Comparison of ENCODE assay signal across 15 cellular contexts in the genomic region with DNA sequence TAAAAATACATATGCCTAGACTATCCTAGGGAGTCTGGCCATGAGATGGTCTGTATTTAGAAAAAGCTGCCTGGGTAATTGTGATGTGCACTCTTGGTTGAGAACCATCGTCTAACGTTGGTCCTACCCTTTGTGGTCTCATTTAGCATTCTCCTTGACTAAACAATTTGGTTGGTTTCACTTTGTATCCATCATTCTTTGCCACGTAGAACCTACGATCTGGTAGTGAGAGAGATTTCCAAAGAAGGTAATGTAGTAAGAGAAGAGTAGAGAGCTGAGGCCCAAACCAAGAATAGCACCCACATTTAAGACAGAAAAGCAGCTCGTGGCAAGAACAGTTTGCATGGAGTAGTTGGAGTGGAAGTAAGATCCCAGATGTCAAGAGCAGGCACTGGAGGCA.
A peak's percentile ranks its signal among the peaks of the same experiment; 100 is the strongest.
DNase-seq lines count a peak whose midpoint lies in the region; ATAC-seq and TF ChIP-seq lines count a peak whose summit lies in the region.
"Had no signal": no experiment of that assay in that cellular context is flagged by ENCODE, and none has a peak within 500 bp of the region (broad histone marks: within the 10 kb centered on the region; RNA-seq: fewer than 3 reads in every experiment).

No MANE protein-coding gene starts in this region.

- POLR2A ChIA-PET in CD4-positive, alpha-beta T cell (lab: Charles Lee), result interaction anchor here (1.4 kb wide), 1 partner anchor 10 kb away, joined by 5 read pairs; no protein-coding TSS in a partner anchor
- POLR2A ChIA-PET in T-cell (lab: Charles Lee), result interaction anchor here in 1 of 2 donors (0.6 kb wide), 1 partner anchor 141 kb away, joined by 9 read pairs; no protein-coding TSS in a partner anchor

- DNase-seq in NCI-H2171 treated with DMSO at 0.1 percent for 48 hours (lab: John Stamatoyannopoulos, UW) (peak; percentile 17), NCI-H2171 (lab: John Stamatoyannopoulos, UW) (no peak), T-cell (no peak), body of pancreas (no peak), activated gamma-delta T cell (lab: John Stamatoyannopoulos, UW) (no peak)
- DNase-seq in CD4-positive, alpha-beta T cell, result no peak
- DNase-seq in central memory CD8-positive, alpha-beta T cell (ENCODE audit: low spot score in 2 of 2), result no peak
- DNase-seq: DMS 273 treated with DMSO at 0.1 percent for 48 hours, NCI-H1436, NCI-H2081, NCI-H226, NCI-H526, OCI-M1 had no signal

- H3K9me3 Mint-ChIP-seq in CD4-positive, alpha-beta T cell, result no peaks in the 10 kb centered on the region
- no peaks in the 10 kb centered on the region for H3K9me3 Mint-ChIP-seq in T-cell
- H3K9me3 Mint-ChIP-seq in central memory CD8-positive, alpha-beta T cell, result no peaks in the 10 kb centered on the region

- no peaks in the 10 kb centered on the region for H3K27me3 ChIP-seq in CD4-positive, alpha-beta T cell (ENCODE audit: control insufficient read depth, insufficient read depth, low read length)
- H3K27me3 ChIP-seq in body of pancreas, result no peaks in the 10 kb centered on the region

- TF ChIP-seq CTCF in CD4-positive, alpha-beta T cell (IDR thresholded peaks at IDR 0.05), result no peak
- no peak for TF ChIP-seq CTCF in body of pancreas (IDR thresholded peaks at IDR 0.05)

- H3K4me1 ChIP-seq in body of pancreas, result no peaks in the 10 kb centered on the region

- H3K4me1 Mint-ChIP-seq in CD4-positive, alpha-beta T cell (ENCODE audit: low read depth), result peaks cover 23% of the 10 kb centered on the region
- H3K4me1 Mint-ChIP-seq in T-cell, result peaks cover 15 to 17% (median 16%) of the 10 kb centered on the region in 3 donors
- no peaks in the 10 kb centered on the region for H3K4me1 Mint-ChIP-seq in central memory CD8-positive, alpha-beta T cell

- H3K27me3 Mint-ChIP-seq in CD4-positive, alpha-beta T cell, result no peaks in the 10 kb centered on the region
- no peaks in the 10 kb centered on the region for H3K27me3 Mint-ChIP-seq in T-cell
- no peaks in the 10 kb centered on the region for H3K27me3 Mint-ChIP-seq in central memory CD8-positive, alpha-beta T cell

- intact Hi-C loops in CD4-positive, alpha-beta T cell (cut with DNase I, micrococcal nuclease), result no loop called here
- intact Hi-C loops in body of pancreas (cut with DNase I), result no loop called here

- no peaks in the 10 kb centered on the region for H3K9me3 ChIP-seq in CD4-positive, alpha-beta T cell (ENCODE audit: control insufficient read depth, low read length)
- H3K9me3 ChIP-seq in body of pancreas, result no peaks in the 10 kb centered on the region

- no peaks in the 10 kb centered on the region for H3K36me3 Mint-ChIP-seq in CD4-positive, alpha-beta T cell (ENCODE audit: low read depth)
- H3K36me3 Mint-ChIP-seq in T-cell, result no peaks in the 10 kb centered on the region
- H3K36me3 Mint-ChIP-seq in central memory CD8-positive, alpha-beta T cell (ENCODE audit: insufficient read depth), result no peaks in the 10 kb centered on the region

- H3K36me3 ChIP-seq in body of pancreas (replicated peaks in 1 of 2; ENCODE audit: insufficient read depth in 1 of 2, low read depth in 2 of 2), result no peaks in the 10 kb centered on the region

- no peak for ATAC-seq in CD4-positive, alpha-beta T cell (ENCODE audit: poor library complexity)
- ATAC-seq in T-cell (replicated peaks in 1 of 4) (peak in 1 of 4 experiments; percentile 42), GM21786 (IDR thresholded peaks at IDR 0.05; ENCODE audit: unreplicated experiment) (no peak), body of pancreas (no peak)
- ATAC-seq in central memory CD8-positive, alpha-beta T cell (replicated peaks; ENCODE audit: extremely low read depth, poor library complexity, severe bottlenecking), result no peak

- CTCF ChIA-PET in CD4-positive, alpha-beta T cell (lab: Charles Lee), result no interaction called here
- CTCF ChIA-PET in T-cell (lab: Charles Lee), result no interaction called here

- H3K27ac Mint-ChIP-seq in CD4-positive, alpha-beta T cell, result no peak overlapping the region
- peak overlapping the region; percentile 1 to 23 for H3K27ac Mint-ChIP-seq in T-cell
- peak overlapping the region; percentile 6 for H3K27ac Mint-ChIP-seq in central memory CD8-positive, alpha-beta T cell (ENCODE audit: low read depth)

- H3K27ac ChIP-seq in CD4-positive, alpha-beta T cell (ENCODE audit: low read depth, low read length), result no peak overlapping the region
- no peak overlapping the region for H3K27ac ChIP-seq in body of pancreas
- H3K27ac ChIP-seq: 22Rv1 had no signal

- H3K4me3 ChIP-seq in body of pancreas, result no peak overlapping the region

- whole genome bisulfite sequencing in body of pancreas, 2 donors, result 42 to 48% methylated on average over 5 of the region's 5 CpGs

- no peak for TF ChIP-seq POLR2A in body of pancreas (IDR thresholded peaks at IDR 0.05)

- peak overlapping the region; percentile 38 for H3K4me3 Mint-ChIP-seq in CD4-positive, alpha-beta T cell
- H3K4me3 Mint-ChIP-seq in T-cell, result peak overlapping the region; percentile 1 to 51 (median 6)
- no peak overlapping the region for H3K4me3 Mint-ChIP-seq in central memory CD8-positive, alpha-beta T cell
